39 cellular contexts compared by ENCODE assay signal in the genomic region with DNA sequence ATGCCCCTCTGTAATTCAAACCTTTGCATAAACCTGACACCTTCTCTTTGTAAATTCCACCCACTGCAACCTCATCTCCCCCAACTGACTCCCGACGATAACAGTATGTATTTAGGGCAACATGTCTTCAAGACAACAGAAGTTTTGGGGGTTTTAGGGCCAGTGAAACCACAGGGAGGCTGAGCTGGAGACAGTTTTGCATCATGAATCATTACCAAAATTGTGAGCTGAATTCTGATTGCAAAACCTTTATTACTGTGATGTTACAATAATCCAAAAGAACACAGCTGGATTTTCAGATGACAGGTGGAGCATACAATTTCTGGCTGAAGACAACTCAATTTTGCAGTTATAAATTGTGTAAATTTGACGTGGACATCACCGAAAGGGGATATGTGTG.
"Had no signal": no experiment of that assay in that cellular context is flagged by ENCODE, and none has a peak within 500 bp of the region (broad histone marks: within the 10 kb centered on the region; RNA-seq: fewer than 3 reads in every experiment).

No MANE protein-coding gene starts in this region.

- H3K27me3 ChIP-seq: ascending aorta, cardiac muscle cell, colonic mucosa, dorsolateral prefrontal cortex, foreskin keratinocyte, neutrophil, ovary, uterus had no signal

- H3K4me1 ChIP-seq: ascending aorta, colonic mucosa, foreskin keratinocyte, heart left ventricle, prostate gland, uterus had no signal

- H3K4me3 ChIP-seq: ascending aorta, cardiac muscle cell, colonic mucosa, dorsolateral prefrontal cortex, heart left ventricle, ovary, prostate gland, uterus had no signal

- H3K9me3 Mint-ChIP-seq: activated CD4-positive, alpha-beta memory T cell treated with anti-CD3 and anti-CD28 coated beads for 36 hours; activated CD4-positive, alpha-beta T cell treated with anti-CD3 and anti-CD28 coated beads, Interleukin-2, amount 10 ng/mL, durations not matched to agents 24 days and 14 days; activated naive CD8-positive, alpha-beta T cell treated with anti-CD3 and anti-CD28 coated beads, Interleukin-2, amount 10 ng/mL, durations not matched to agents 7 days and 5 days; brain; mesothelial cell of epicardium; nephron progenitor cell; stimulated activated memory B cell treated with anti-CD40 and anti-IgM and Interleukin-4, amounts not matched to agents 10 μg/mL and 1 μg/mL and 100 μg/mL, for 72 hours; type B pancreatic cell had no signal

- ATAC-seq: foreskin keratinocyte; heart left ventricle; left colon; sciatic nerve; stimulated activated memory B cell treated with anti-CD40 and anti-IgM and Interleukin-4, amounts not matched to agents 10 μg/mL and 1 μg/mL and 100 μg/mL, for 72 hours; stimulated activated naive CD8-positive, alpha-beta T cell treated with anti-CD3 and anti-CD28 coated beads, Interleukin-15, amount 100 ng/mL, for 72 hours had no signal

- H3K27ac Mint-ChIP-seq: activated CD4-positive, alpha-beta memory T cell treated with anti-CD3 and anti-CD28 coated beads for 36 hours; activated CD4-positive, alpha-beta T cell treated with anti-CD3 and anti-CD28 coated beads, Interleukin-2, amount 10 ng/mL, durations not matched to agents 24 days and 14 days; activated naive CD4-positive, alpha-beta T cell treated with anti-CD3 and anti-CD28 coated beads, Interleukin-2, amount 10 ng/mL, durations not matched to agents 7 days and 5 days; activated naive CD8-positive, alpha-beta T cell treated with anti-CD3 and anti-CD28 coated beads, Interleukin-2, amount 10 ng/mL, durations not matched to agents 7 days and 5 days; brain; immature natural killer cell; mesothelial cell of epicardium; naive B cell; nephron progenitor cell; stimulated activated memory B cell treated with anti-CD40 and anti-IgM and Interleukin-4, amounts not matched to agents 10 μg/mL and 1 μg/mL and 100 μg/mL, for 72 hours; stimulated activated naive CD8-positive, alpha-beta T cell treated with anti-CD3 and anti-CD28 coated beads, Interleukin-15, amount 100 ng/mL, for 72 hours; type B pancreatic cell had no signal

- DNase-seq: activated CD4-positive, alpha-beta memory T cell treated with anti-CD3 and anti-CD28 coated beads for 36 hours; activated CD4-positive, alpha-beta T cell treated with anti-CD3 and anti-CD28 coated beads, Interleukin-2, amount 10 ng/mL, durations not matched to agents 24 days and 14 days; activated CD4-positive, CD25-positive, alpha-beta regulatory T cell treated with anti-CD3 and anti-CD28 coated beads, Interleukin-2, amount 50 U/mL, for 72 hours; activated CD8-positive, alpha-beta memory T cell treated with anti-CD3 and anti-CD28 coated beads, Interleukin-2, amount 50 U/mL, for 4 hours; activated gamma-delta T cell; activated naive CD4-positive, alpha-beta T cell treated with anti-CD3 and anti-CD28 coated beads, Interleukin-2, amount 10 ng/mL, durations not matched to agents 7 days and 5 days; activated naive CD8-positive, alpha-beta T cell treated with anti-CD3 and anti-CD28 coated beads, Interleukin-2, amount 10 ng/mL, durations not matched to agents 7 days and 5 days; activated T-cell treated with anti-CD3 and anti-CD28 coated beads, Interleukin-2, amount 50 U/mL, for 1 hour; cerebellar nuclear complex; colonic mucosa; dorsolateral prefrontal cortex; effector memory CD4-positive, alpha-beta T cell; foreskin keratinocyte; heart left ventricle; hypothalamus; immature natural killer cell; kidney; left colon; naive B cell; nephron progenitor cell; ovary; retina; small intestine; stimulated activated CD4-positive, alpha-beta T cell treated with anti-CD3 and anti-CD28 coated beads, Interleukin-1b, Interleukin-23, amount 100 ng/mL, for 48 hours; stimulated activated CD4-positive, alpha-beta T cell treated with anti-CD3 and anti-CD28 coated beads, Interleukin-4, amount 100 ng/mL, for 4 hours; stimulated activated CD8-positive, alpha-beta memory T cell treated with anti-CD3 and anti-CD28 coated beads, Interleukin-4, amount 100 ng/mL, for 48 hours; stimulated activated naive CD8-positive, alpha-beta T cell treated with anti-CD3 and anti-CD28 coated beads, Interleukin-15, amount 100 ng/mL, for 72 hours; substantia nigra; T-helper 9 cell; uterus had no signal

- H3K36me3 Mint-ChIP-seq: activated CD4-positive, alpha-beta memory T cell treated with anti-CD3 and anti-CD28 coated beads for 36 hours; activated naive CD4-positive, alpha-beta T cell treated with anti-CD3 and anti-CD28 coated beads, Interleukin-2, amount 10 ng/mL, durations not matched to agents 7 days and 5 days; activated naive CD8-positive, alpha-beta T cell treated with anti-CD3 and anti-CD28 coated beads, Interleukin-2, amount 10 ng/mL, durations not matched to agents 7 days and 5 days; brain; mesothelial cell of epicardium; naive B cell; stimulated activated memory B cell treated with anti-CD40 and anti-IgM and Interleukin-4, amounts not matched to agents 10 μg/mL and 1 μg/mL and 100 μg/mL, for 72 hours; type B pancreatic cell had no signal

- H3K36me3 ChIP-seq: ascending aorta, cardiac muscle cell, colonic mucosa, heart left ventricle, neutrophil, ovary, prostate gland, uterus had no signal

- H3K4me1 Mint-ChIP-seq: activated CD4-positive, alpha-beta T cell treated with anti-CD3 and anti-CD28 coated beads, Interleukin-2, amount 10 ng/mL, durations not matched to agents 24 days and 14 days; activated naive CD4-positive, alpha-beta T cell treated with anti-CD3 and anti-CD28 coated beads, Interleukin-2, amount 10 ng/mL, durations not matched to agents 7 days and 5 days; activated naive CD8-positive, alpha-beta T cell treated with anti-CD3 and anti-CD28 coated beads, Interleukin-2, amount 10 ng/mL, durations not matched to agents 7 days and 5 days; brain; immature natural killer cell; mesothelial cell of epicardium; naive B cell; nephron progenitor cell; stimulated activated memory B cell treated with anti-CD40 and anti-IgM and Interleukin-4, amounts not matched to agents 10 μg/mL and 1 μg/mL and 100 μg/mL, for 72 hours; stimulated activated naive CD8-positive, alpha-beta T cell treated with anti-CD3 and anti-CD28 coated beads, Interleukin-15, amount 100 ng/mL, for 72 hours had no signal

- H3K9me3 ChIP-seq: ascending aorta, colonic mucosa, heart left ventricle, neutrophil, ovary, prostate gland, uterus had no signal

- H3K27ac ChIP-seq: ascending aorta, cardiac muscle cell, colonic mucosa, dorsolateral prefrontal cortex, foreskin keratinocyte, heart left ventricle, neutrophil, ovary, prostate gland, uterus had no signal

- H3K27me3 Mint-ChIP-seq: activated CD4-positive, alpha-beta memory T cell treated with anti-CD3 and anti-CD28 coated beads for 36 hours; activated CD4-positive, alpha-beta T cell treated with anti-CD3 and anti-CD28 coated beads, Interleukin-2, amount 10 ng/mL, durations not matched to agents 24 days and 14 days; activated naive CD4-positive, alpha-beta T cell treated with anti-CD3 and anti-CD28 coated beads, Interleukin-2, amount 10 ng/mL, durations not matched to agents 7 days and 5 days; activated naive CD8-positive, alpha-beta T cell treated with anti-CD3 and anti-CD28 coated beads, Interleukin-2, amount 10 ng/mL, durations not matched to agents 7 days and 5 days; naive B cell; stimulated activated memory B cell treated with anti-CD40 and anti-IgM and Interleukin-4, amounts not matched to agents 10 μg/mL and 1 μg/mL and 100 μg/mL, for 72 hours; stimulated activated naive CD8-positive, alpha-beta T cell treated with anti-CD3 and anti-CD28 coated beads, Interleukin-15, amount 100 ng/mL, for 72 hours had no signal

- H3K4me3 Mint-ChIP-seq: activated CD4-positive, alpha-beta memory T cell treated with anti-CD3 and anti-CD28 coated beads for 36 hours; activated CD4-positive, alpha-beta T cell treated with anti-CD3 and anti-CD28 coated beads, Interleukin-2, amount 10 ng/mL, durations not matched to agents 24 days and 14 days; activated naive CD4-positive, alpha-beta T cell treated with anti-CD3 and anti-CD28 coated beads, Interleukin-2, amount 10 ng/mL, durations not matched to agents 7 days and 5 days; activated naive CD8-positive, alpha-beta T cell treated with anti-CD3 and anti-CD28 coated beads, Interleukin-2, amount 10 ng/mL, durations not matched to agents 7 days and 5 days; brain; immature natural killer cell; mesothelial cell of epicardium; naive B cell; nephron progenitor cell; stimulated activated memory B cell treated with anti-CD40 and anti-IgM and Interleukin-4, amounts not matched to agents 10 μg/mL and 1 μg/mL and 100 μg/mL, for 72 hours; stimulated activated naive CD8-positive, alpha-beta T cell treated with anti-CD3 and anti-CD28 coated beads, Interleukin-15, amount 100 ng/mL, for 72 hours; type B pancreatic cell had no signal
